Comparison of ENCODE assay signal across 17 cellular contexts in genomic region chr6:40326689-40327404, GRCh38.
DNase-seq lines count a peak whose midpoint lies in the region; TF ChIP-seq lines count a peak whose summit lies in the region.
"Had no signal": no experiment of that assay in that cellular context is flagged by ENCODE, and none has a peak within 500 bp of the region (broad histone marks: within the 10 kb centered on the region; RNA-seq: fewer than 3 reads in every experiment).

No MANE protein-coding gene starts in this region.

- peak overlapping the region in 4 of 5 experiments; percentile 14 to 88 (median 69) for H3K27ac Mint-ChIP-seq in brain
- H3K27ac Mint-ChIP-seq in MCF 10A (ENCODE audit: low read depth, unreplicated experiment), result no peak overlapping the region
- H3K27ac Mint-ChIP-seq: activated naive CD4-positive, alpha-beta T cell treated with anti-CD3 and anti-CD28 coated beads, Interleukin-2, amount 50 U/mL, for 24 hours; CD4-positive, alpha-beta T cell had no signal

- no peaks in the 10 kb centered on the region for H3K36me3 ChIP-seq in spleen
- H3K36me3 ChIP-seq: upper lobe of left lung had no signal

- intact Hi-C loops in MCF 10A (cut with micrococcal nuclease), result loop anchor here (5.0 kb wide), 1 partner anchor 260 kb away; the partner anchor contains the start of gene LRFN2
- intact Hi-C loops in spleen (cut with DNase I; ENCODE audit: low total_unique reads), result loop anchor here (5.0 kb wide), 1 partner anchor 260 kb away; the partner anchor contains the start of gene LRFN2

- POLR2A ChIA-PET in MCF 10A (lab: Yijun Ruan, JAX), result interaction anchor here (0.6 kb wide), 1 partner anchor 224 kb away, joined by 3 read pairs; no protein-coding TSS in a partner anchor

- H3K27me3 ChIP-seq in spleen (replicated peaks in 1 of 7), result peaks cover 0 to 61% (median 0%) of the 10 kb centered on the region in 7 donors
- H3K27me3 ChIP-seq: upper lobe of left lung had no signal

- peaks cover 0 to 8% (median 0%) of the 10 kb centered on the region in 5 experiments for H3K9me3 Mint-ChIP-seq in brain
- H3K9me3 Mint-ChIP-seq in MCF 10A (ENCODE audit: unreplicated experiment), result peaks cover 8% of the 10 kb centered on the region
- H3K9me3 Mint-ChIP-seq: activated naive CD4-positive, alpha-beta T cell treated with anti-CD3 and anti-CD28 coated beads, Interleukin-2, amount 50 U/mL, for 24 hours; CD4-positive, alpha-beta T cell; neural crest cell had no signal

- H3K4me1 Mint-ChIP-seq in brain (peaks cover 77% of the 10 kb centered on the region), MCF 10A (ENCODE audit: insufficient read depth, unreplicated experiment) (no peaks in the 10 kb centered on the region)

- H3K27me3 Mint-ChIP-seq in brain (peaks cover 4% of the 10 kb centered on the region), MCF 10A (ENCODE audit: insufficient read depth, unreplicated experiment) (no peaks in the 10 kb centered on the region)

- H3K4me3 Mint-ChIP-seq in brain (no peak overlapping the region), MCF 10A (ENCODE audit: unreplicated experiment) (no peak overlapping the region)
- H3K4me3 Mint-ChIP-seq: activated naive CD4-positive, alpha-beta T cell treated with anti-CD3 and anti-CD28 coated beads, Interleukin-2, amount 50 U/mL, for 24 hours; CD4-positive, alpha-beta T cell; neural crest cell had no signal

- no TSS peak for BruUV-seq in MCF 10A (replicated peaks; lab: Mats Ljungman, UMichigan)

- H3K4me1 ChIP-seq in spleen, result no peaks in the 10 kb centered on the region
- H3K4me1 ChIP-seq: foreskin keratinocyte, upper lobe of left lung had no signal

- H3K4me3 ChIP-seq in spleen, result no peak overlapping the region
- H3K4me3 ChIP-seq: PC-9, upper lobe of left lung had no signal

- peak; percentile 65 for DNase-seq in DMS79 (lab: John Stamatoyannopoulos, UW)
- peak; percentile 39 for DNase-seq in NCI-H1092 treated with DMSO at 0.1 percent for 48 hours (lab: John Stamatoyannopoulos, UW)
- DNase-seq in NCI-H446 treated with DMSO at 0.1 percent for 48 hours (lab: John Stamatoyannopoulos, UW), result peak; percentile 69
- DNase-seq in dedifferentiated amniotic fluid mesenchymal stem cell (ENCODE audit: extremely low spot score), result no peak
- no peak for DNase-seq in MCF 10A (ENCODE audit: unreplicated experiment)
- DNase-seq in spleen, result no peak
- DNase-seq: activated CD8-positive, alpha-beta memory T cell treated with anti-CD3 and anti-CD28 coated beads, Interleukin-2, amount 50 U/mL, for 48 hours; CD4-positive, alpha-beta T cell; foreskin keratinocyte; GF-D8; mammary epithelial cell; PC-9; stimulated activated naive CD4-positive, alpha-beta T cell treated with Interleukin-2 at 50 U/mL for 16 hours; upper lobe of left lung had no signal

- TF ChIP-seq CTCF in brain (conservative IDR thresholded peaks at IDR 0.05) (no peak), MCF 10A (IDR thresholded peaks at IDR 0.05; ENCODE audit: unreplicated experiment) (no peak), spleen (IDR thresholded peaks at IDR 0.05 in 8 of 11, conservative IDR thresholded peaks at IDR 0.05 in 3 of 11) (no peak)

- H3K27ac ChIP-seq in spleen, result no peak overlapping the region
- H3K27ac ChIP-seq: foreskin keratinocyte, PC-9, upper lobe of left lung had no signal

- H3K9me3 ChIP-seq in spleen, result no peaks in the 10 kb centered on the region
- H3K9me3 ChIP-seq: upper lobe of left lung had no signal

- no peak for TF ChIP-seq POLR2A in spleen (IDR thresholded peaks at IDR 0.05)

- H3K36me3 Mint-ChIP-seq in brain (no peaks in the 10 kb centered on the region), MCF 10A (ENCODE audit: insufficient read depth, unreplicated experiment) (no peaks in the 10 kb centered on the region)
- H3K36me3 Mint-ChIP-seq: activated naive CD4-positive, alpha-beta T cell treated with anti-CD3 and anti-CD28 coated beads, Interleukin-2, amount 50 U/mL, for 24 hours had no signal

- CTCF ChIA-PET in MCF 10A (lab: Yijun Ruan, JAX), result interaction anchor here (0.6 to 0.7 kb wide), 2 partner anchors 253 to 497 kb away, joined by 3 read pairs; no protein-coding TSS in a partner anchor

- 60 to 91% (median 78%) methylated on average over 3 of the region's 3 CpGs for WGBS in spleen, 5 donors

Comparison
In these comparisons a context has a peak if more than half of its experiments do, and no peak if none do; other contexts are left out.
1. DNase-seq: peak in DMS79 (single experiment), NCI-H1092 treated with DMSO at 0.1 percent for 48 hours (single experiment) and NCI-H446 treated with DMSO at 0.1 percent for 48 hours (single experiment); none in dedifferentiated amniotic fluid mesenchymal stem cell (single experiment), MCF 10A (single experiment) and spleen (single experiment).